24 cellular contexts compared by ENCODE assay signal in the genomic region with DNA sequence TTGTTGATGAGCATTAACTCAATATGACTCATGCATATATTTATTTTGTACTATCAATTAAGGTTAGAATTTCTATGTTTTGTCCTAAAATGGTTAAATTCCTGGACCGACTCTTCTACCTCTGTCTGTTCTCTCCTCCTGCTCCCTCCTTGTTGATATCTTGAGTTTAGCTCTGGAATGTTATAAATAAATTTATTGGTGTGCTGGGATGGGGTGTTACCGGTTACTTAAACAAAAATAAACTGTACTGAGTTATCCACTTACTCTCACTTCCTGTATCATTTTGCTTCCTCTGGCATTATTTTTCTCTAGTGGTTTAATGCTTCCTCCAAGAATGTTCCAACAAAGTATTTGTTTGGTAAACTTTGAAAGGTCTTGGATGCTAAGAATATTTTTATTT.
A peak's percentile ranks its signal among the peaks of the same experiment; 100 is the strongest.
DNase-seq lines count a peak whose midpoint lies in the region; ATAC-seq, FAIRE-seq and TF ChIP-seq lines count a peak whose summit lies in the region.
"Had no signal": no experiment of that assay in that cellular context is flagged by ENCODE, and none has a peak within 500 bp of the region (broad histone marks: within the 10 kb centered on the region; RNA-seq: fewer than 3 reads in every experiment).

No MANE protein-coding gene starts in this region.

- H3K4me2 ChIP-seq in skeletal muscle satellite cell (ENCODE audit: low read length): peak overlapping the region; percentile 20
- H3K4me2 ChIP-seq: A549 had no signal

- H3K9me3 ChIP-seq in right atrium auricular region: no peaks in the 10 kb centered on the region
- H3K9me3 ChIP-seq in skeletal muscle satellite cell (replicated peaks; ENCODE audit: low read length): no peaks in the 10 kb centered on the region
- no peaks in the 10 kb centered on the region for H3K9me3 ChIP-seq in adrenal gland (replicated peaks in 1 of 3)
- H3K9me3 ChIP-seq: BLaER1 treated with 17β-estradiol and CSF1 and Interleukin-3, amounts not matched to agents 10 nM and 100 nM; thoracic aorta; uterus had no signal

- no peaks in the 10 kb centered on the region for H3K36me3 ChIP-seq in right atrium auricular region
- no peaks in the 10 kb centered on the region for H3K36me3 ChIP-seq in skeletal muscle satellite cell (ENCODE audit: insufficient read depth, low read length)
- no peaks in the 10 kb centered on the region for H3K36me3 ChIP-seq in adrenal gland (replicated peaks in 1 of 2)
- H3K36me3 ChIP-seq: BLaER1 treated with 17β-estradiol and CSF1 and Interleukin-3, amounts not matched to agents 10 nM and 100 nM; thoracic aorta; uterus had no signal

- TF ChIP-seq CTCF in right atrium auricular region (IDR thresholded peaks at IDR 0.05): no peak
- no peak for TF ChIP-seq CTCF in adrenal gland (IDR thresholded peaks at IDR 0.05)

- peak; percentile 25 for ATAC-seq in Right ventricle myocardium superior (ENCODE audit: poor library complexity)
- ATAC-seq in HG03095 (IDR thresholded peaks at IDR 0.05; ENCODE audit: unreplicated experiment): no peak
- ATAC-seq: A549; stimulated activated naive CD8-positive, alpha-beta T cell treated with anti-CD3 and anti-CD28 coated beads, Interleukin-15, Interleukin-2, amounts not matched to agents 100 U/mL and 50 U/mL, for 24 hours had no signal

- DNase-seq in Right ventricle myocardium superior (no peak), right atrium auricular region (ENCODE audit: low spot score) (no peak), MV-4-11 (lab: John Stamatoyannopoulos, UW) (peak; percentile 45), NCI-H2107 treated with DMSO at 0.1 percent for 48 hours (lab: John Stamatoyannopoulos, UW; ENCODE audit: unreplicated experiment) (no peak), adrenal gland (no peak)
- DNase-seq: activated B cell treated with CpG ODN at 0.5 μM for 24 hours; activated CD4-positive, alpha-beta T cell treated with anti-CD3 and anti-CD28 coated beads, Interleukin-2, amount 50 U/mL, for 4 hours; activated naive CD4-positive, alpha-beta T cell treated with anti-CD3 and anti-CD28 coated beads, Interleukin-2, amount 50 U/mL, for 16 hours; anterior cingulate cortex; dermis blood vessel endothelial cell; kidney glomerular epithelial cell; MM.1S; NCI-H526; stimulated activated CD4-positive, alpha-beta T cell treated with anti-CD3 and anti-CD28 coated beads, Interleukin-12 subunit alpha, Interleukin-12 subunit beta, amount 100 ng/mL, for 4 hours; stimulated activated naive CD8-positive, alpha-beta T cell treated with anti-CD3 and anti-CD28 coated beads, Interleukin-15, Interleukin-2, amounts not matched to agents 100 U/mL and 50 U/mL, for 24 hours; SW 1271; T1000; uterus had no signal

- no peaks in the 10 kb centered on the region for H3K4me1 ChIP-seq in right atrium auricular region
- H3K4me1 ChIP-seq in skeletal muscle satellite cell (ENCODE audit: control insufficient read depth, insufficient read depth, low read length): peaks cover 10% of the 10 kb centered on the region
- peaks cover 0 to 20% of the 10 kb centered on the region in 2 donors for H3K4me1 ChIP-seq in adrenal gland (replicated peaks in 1 of 2)
- H3K4me1 ChIP-seq: A549, uterus had no signal

- peak; percentile 68 for FAIRE-seq in endometrium (lab: Jason Lieb, UNC)

- H3K27me3 ChIP-seq in right atrium auricular region (no peaks in the 10 kb centered on the region), skeletal muscle satellite cell (ENCODE audit: control insufficient read depth, insufficient read depth, low read length) (no peaks in the 10 kb centered on the region), adrenal gland (no peaks in the 10 kb centered on the region)
- H3K27me3 ChIP-seq: BLaER1 treated with 17β-estradiol and CSF1 and Interleukin-3, amounts not matched to agents 10 nM and 100 nM; uterus had no signal

- 59 to 70% (median 67%) methylated on average over 2 of the region's 2 CpGs for WGBS in adrenal gland, 4 donors

- no peak overlapping the region for H3K4me3 ChIP-seq in right atrium auricular region
- no peak overlapping the region for H3K4me3 ChIP-seq in skeletal muscle satellite cell (ENCODE audit: low read length)
- H3K4me3 ChIP-seq in adrenal gland: no peak overlapping the region
- H3K4me3 ChIP-seq: A549; BLaER1 treated with 17β-estradiol and CSF1 and Interleukin-3, amounts not matched to agents 10 nM and 100 nM; thoracic aorta; uterus had no signal

- TF ChIP-seq POLR2A in adrenal gland (IDR thresholded peaks at IDR 0.05): no peak

- no peak overlapping the region for H3K9ac ChIP-seq in skeletal muscle satellite cell (ENCODE audit: low read depth, low read length)

- H3K27ac ChIP-seq in right atrium auricular region (no peak overlapping the region), adrenal gland (peak overlapping the region in 2 of 5 donors; percentile 21 to 23)
- H3K27ac ChIP-seq: A549, thoracic aorta, uterus had no signal

- intact Hi-C loops in Right ventricle myocardium superior (cut with DNase I): no loop called here
- intact Hi-C loops in adrenal gland (cut with DNase I): no loop called here
